Comparison of ENCODE assay signal across 12 cellular contexts in the genomic region with DNA sequence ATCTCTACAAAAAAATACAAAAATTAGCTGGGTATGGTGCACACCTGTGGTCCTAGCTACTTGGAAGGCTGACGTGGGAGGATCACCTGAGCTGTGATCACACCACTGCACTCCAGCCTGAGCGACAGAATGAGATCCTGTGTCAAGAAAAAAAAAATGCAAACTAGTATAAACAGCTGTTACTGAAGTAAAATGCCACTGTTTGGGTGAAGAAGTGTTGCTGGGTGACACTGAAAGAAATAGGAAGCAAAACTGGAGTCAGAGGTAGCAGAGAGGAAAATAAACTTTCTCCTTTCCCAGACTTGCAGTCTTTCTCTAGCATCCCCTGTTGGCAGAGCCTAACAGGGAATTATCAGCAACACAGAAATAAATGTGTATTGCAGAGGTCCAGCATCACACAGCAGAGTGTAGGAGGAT.
A peak's percentile ranks its signal among the peaks of the same experiment; 100 is the strongest.
DNase-seq lines count a peak whose midpoint lies in the region; ATAC-seq, FAIRE-seq and TF ChIP-seq lines count a peak whose summit lies in the region.
"Had no signal": no experiment of that assay in that cellular context is flagged by ENCODE, and none has a peak within 500 bp of the region (broad histone marks: within the 10 kb centered on the region; RNA-seq: fewer than 3 reads in every experiment).

No MANE protein-coding gene starts in this region.

- no peaks in the 10 kb centered on the region for H3K9me3 ChIP-seq in keratinocyte (ENCODE audit: control insufficient read depth, low read depth, low read length)
- H3K9me3 ChIP-seq: ascending aorta, Caco-2 had no signal

- H3K4me2 ChIP-seq in keratinocyte (ENCODE audit: control insufficient read depth, extremely low read depth, insufficient read depth, low read depth, low read length), result no peak overlapping the region
- H3K4me2 ChIP-seq: PC-9 had no signal

- no peak for DNase-seq in activated CD4-positive, alpha-beta memory T cell treated with anti-CD3 and anti-CD28 coated beads for 36 hours
- no peak for DNase-seq in keratinocyte (ENCODE audit: low read depth, low spot score)
- DNase-seq in AG08396 (ENCODE audit: low spot score), result no peak
- no peak for DNase-seq in stimulated activated CD4-positive, alpha-beta T cell treated with anti-CD3 and anti-CD28 coated beads, Interleukin-2, amount 100 ng/mL, for 48 hours
- DNase-seq: Caco-2, NCI-H2029 had no signal

- no peaks in the 10 kb centered on the region for H3K36me3 ChIP-seq in keratinocyte (ENCODE audit: control insufficient read depth in 2 of 2, extremely low read depth in 1 of 2, insufficient read depth in 2 of 2, low read length in 2 of 2)
- H3K36me3 ChIP-seq: ascending aorta had no signal

- no peaks in the 10 kb centered on the region for H3K79me2 ChIP-seq in keratinocyte (ENCODE audit: control insufficient read depth, insufficient read depth, low read length)

- peak; percentile 17 for ATAC-seq in GM21576 (IDR thresholded peaks at IDR 0.05; ENCODE audit: unreplicated experiment)
- no peak for ATAC-seq in HG03045 (IDR thresholded peaks at IDR 0.05; ENCODE audit: unreplicated experiment)
- no peak for ATAC-seq in HG03469 (IDR thresholded peaks at IDR 0.05; ENCODE audit: unreplicated experiment)

- POLR2A ChIA-PET in activated CD4-positive, alpha-beta memory T cell treated with anti-CD3 and anti-CD28 coated beads for 36 hours (lab: Charles Lee), result interaction anchor here (0.6 kb wide), 1 partner anchor 42 kb away, joined by 3 read pairs; no protein-coding TSS in a partner anchor

- TF ChIP-seq CTCF in GM12873 (IDR thresholded peaks at IDR 0.05; ENCODE audit: insufficient read depth, low read depth, low read length, missing control alignments), result peak; percentile 32
- TF ChIP-seq CTCF in keratinocyte (optimal IDR thresholded peaks at IDR 0.05 in 1 of 3, IDR thresholded peaks at IDR 0.05 in 1 of 3, conservative IDR thresholded peaks at IDR 0.05 in 1 of 3; ENCODE audit: extremely low read depth in 1 of 3, insufficient read depth in 2 of 3, low read length in 3 of 3), result peak in 1 of 3 experiments; percentile 16

- no peak overlapping the region for H3K9ac ChIP-seq in keratinocyte (ENCODE audit: control insufficient read depth, extremely low read depth, insufficient read depth, low read length)

- FAIRE-seq in keratinocyte (lab: Jason Lieb, UNC), result peak; percentile 41

- no peaks in the 10 kb centered on the region for H3K9me1 ChIP-seq in keratinocyte (ENCODE audit: control insufficient read depth, extremely low read depth, insufficient read depth, low read length)

- no peaks in the 10 kb centered on the region for H3K9me3 Mint-ChIP-seq in activated CD4-positive, alpha-beta memory T cell treated with anti-CD3 and anti-CD28 coated beads for 36 hours

- CTCF ChIA-PET in activated CD4-positive, alpha-beta memory T cell treated with anti-CD3 and anti-CD28 coated beads for 36 hours (lab: Charles Lee), result interaction anchor here (0.9 to 1.1 kb wide), 2 partner anchors 213 to 579 kb away, joined by 3 to 4 read pairs; no protein-coding TSS in a partner anchor

- H2AFZ ChIP-seq in keratinocyte (ENCODE audit: control insufficient read depth, low read length), result no peak overlapping the region
- H2AFZ ChIP-seq: PC-9 had no signal

- dilution Hi-C loops in keratinocyte (cut with MboI; ENCODE audit: extremely low pct_ligation_motif_present, low sequenced_read_pairs), result no loop called here

- intact Hi-C loops in activated CD4-positive, alpha-beta memory T cell treated with anti-CD3 and anti-CD28 coated beads for 36 hours (cut with micrococcal nuclease), result loop anchor here (10.0 kb wide), 1 partner anchor 141 kb away; no protein-coding TSS in a partner anchor

- peak overlapping the region; percentile 43 for H3K27ac Mint-ChIP-seq in activated CD4-positive, alpha-beta memory T cell treated with anti-CD3 and anti-CD28 coated beads for 36 hours

- H3K27me3 ChIP-seq in keratinocyte (ENCODE audit: control insufficient read depth, extremely low read depth, insufficient read depth, low read length), result no peaks in the 10 kb centered on the region
- H3K27me3 ChIP-seq: ascending aorta had no signal

- no peak overlapping the region for H3K27ac ChIP-seq in keratinocyte (ENCODE audit: control insufficient read depth, insufficient read depth, low read length)
- H3K27ac ChIP-seq: ascending aorta, PC-9 had no signal

- peaks cover 36% of the 10 kb centered on the region for H3K27me3 Mint-ChIP-seq in activated CD4-positive, alpha-beta memory T cell treated with anti-CD3 and anti-CD28 coated beads for 36 hours

- H3K4me1 Mint-ChIP-seq in activated CD4-positive, alpha-beta memory T cell treated with anti-CD3 and anti-CD28 coated beads for 36 hours (ENCODE audit: low read depth), result peaks cover 49% of the 10 kb centered on the region

- no peak overlapping the region for H3K4me3 Mint-ChIP-seq in activated CD4-positive, alpha-beta memory T cell treated with anti-CD3 and anti-CD28 coated beads for 36 hours

- no peak overlapping the region for H3K4me3 ChIP-seq in keratinocyte (ENCODE audit: control insufficient read depth in 2 of 3, extremely low read depth in 1 of 3, insufficient read depth in 2 of 3, low read depth in 1 of 3, low read length in 3 of 3)
- H3K4me3 ChIP-seq: ascending aorta, PC-9 had no signal

- H3K4me1 ChIP-seq in keratinocyte (ENCODE audit: control insufficient read depth, extremely low read depth, insufficient read depth, low read length), result peaks cover 18% of the 10 kb centered on the region
- H3K4me1 ChIP-seq: ascending aorta had no signal

- no peaks in the 10 kb centered on the region for H4K20me1 ChIP-seq in keratinocyte (ENCODE audit: control insufficient read depth, extremely low read depth, insufficient read depth, low read length)

- H3K36me3 Mint-ChIP-seq in activated CD4-positive, alpha-beta memory T cell treated with anti-CD3 and anti-CD28 coated beads for 36 hours, result no peaks in the 10 kb centered on the region
